In genomic region chr10:97866524-97867219, GRCh38 we compare ENCODE assay signal across 19 cellular contexts.
"Had no signal": no experiment of that assay in that cellular context is flagged by ENCODE, and none has a peak within 500 bp of the region (broad histone marks: within the 10 kb centered on the region; RNA-seq: fewer than 3 reads in every experiment).

No MANE protein-coding gene starts in this region.

- H3K27me3 ChIP-seq: uterus had no signal

- FAIRE-seq: colon, endometrium, frontal cortex, TTC549 had no signal

- H3K9me3 ChIP-seq: left lung, tibial artery, uterus had no signal

- H3K4me3 ChIP-seq: left lung, tibial artery, uterus had no signal

- H3K4me1 ChIP-seq: uterus had no signal

- H3K27ac ChIP-seq: left lung, tibial artery, uterus had no signal

- H3K36me3 ChIP-seq: left lung, tibial artery, uterus had no signal

- DNase-seq: activated CD4-positive, alpha-beta T cell treated with anti-CD3 and anti-CD28 coated beads for 36 hours; activated CD4-positive, alpha-beta T cell treated with anti-CD3 and anti-CD28 coated beads, Interleukin-2, amount 50 U/mL, for 48 hours; activated naive CD4-positive, alpha-beta T cell; activated T-cell treated with anti-CD3 and anti-CD28 coated beads for 4 hours; central memory CD4-positive, alpha-beta T cell; erythroblast; hypothalamus; retina; stimulated activated CD4-positive, alpha-beta T cell treated with anti-CD3 and anti-CD28 coated beads, Interleukin-2, amount 100 ng/mL, for 24 hours; stimulated activated naive CD8-positive, alpha-beta T cell treated with anti-CD3 and anti-CD28 coated beads, Interleukin-15, Interleukin-2, amounts not matched to agents 100 U/mL and 50 U/mL, for 24 hours; substantia nigra; T-helper 2 cell; tibial artery; uterus had no signal

- ATAC-seq: activated CD4-positive, alpha-beta T cell treated with anti-CD3 and anti-CD28 coated beads for 36 hours; left lung; stimulated activated naive CD8-positive, alpha-beta T cell treated with anti-CD3 and anti-CD28 coated beads, Interleukin-15, Interleukin-2, amounts not matched to agents 100 U/mL and 50 U/mL, for 24 hours had no signal
